In the genomic region with DNA sequence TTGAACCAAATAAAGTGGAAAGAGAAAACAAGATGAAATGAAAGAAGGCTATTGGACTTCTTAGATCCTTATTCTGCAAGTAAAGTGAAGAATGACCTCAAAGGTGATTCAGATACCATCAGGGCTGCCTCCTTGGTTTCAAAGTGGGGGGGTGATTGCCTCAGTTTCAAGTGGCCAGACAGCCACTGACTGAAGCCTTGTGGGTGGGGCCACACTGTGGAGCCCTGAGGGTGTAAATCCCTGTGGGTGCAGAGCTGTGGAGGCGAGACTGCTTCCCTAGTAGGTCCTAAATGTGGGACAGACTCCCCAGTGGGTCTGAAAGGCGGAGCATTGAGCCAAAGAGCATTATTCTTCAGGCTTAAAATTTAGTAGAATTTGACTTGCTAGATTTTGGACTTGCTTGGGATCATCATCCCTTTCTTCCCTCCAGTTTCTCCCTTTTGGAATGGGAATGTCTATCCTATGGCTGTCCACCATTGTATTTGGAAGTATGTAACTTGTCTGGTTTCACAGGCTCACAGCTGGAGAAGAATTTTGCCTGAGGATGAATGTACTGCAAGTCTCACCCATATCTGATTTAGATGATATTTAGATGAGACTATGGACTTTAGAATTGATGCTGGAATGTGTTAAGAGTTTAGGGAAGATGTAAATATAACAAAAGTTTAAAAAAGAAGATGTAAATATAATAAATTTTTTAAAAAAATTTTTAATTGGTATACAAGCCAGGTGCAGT, we compare ENCODE assay signal across 19 cellular contexts.
DNase-seq lines count a peak whose midpoint lies in the region; ATAC-seq and TF ChIP-seq lines count a peak whose summit lies in the region.
"Had no signal": no experiment of that assay in that cellular context is flagged by ENCODE, and none has a peak within 500 bp of the region (broad histone marks: within the 10 kb centered on the region; RNA-seq: fewer than 3 reads in every experiment).

No MANE protein-coding gene starts in this region.

- TF ChIP-seq CTCF in type B pancreatic cell (conservative IDR thresholded peaks at IDR 0.05) = no peak

- POLR2A ChIA-PET in activated CD4-positive, alpha-beta T cell treated with anti-CD3 and anti-CD28 coated beads, Interleukin-2, amount 10 ng/mL, durations not matched to agents 7 days and 5 days (lab: Charles Lee) = no interaction called here

- H3K4me1 Mint-ChIP-seq in activated CD4-positive, alpha-beta T cell treated with anti-CD3 and anti-CD28 coated beads, Interleukin-2, amount 10 ng/mL, durations not matched to agents 7 days and 5 days = peaks cover 10% of the 10 kb centered on the region
- H3K4me1 Mint-ChIP-seq in stimulated activated naive CD8-positive, alpha-beta T cell treated with anti-CD3 and anti-CD28 coated beads, Interleukin-15, amount 100 ng/mL, for 72 hours = peaks cover 8% of the 10 kb centered on the region
- H3K4me1 Mint-ChIP-seq in central memory CD8-positive, alpha-beta T cell = peaks cover 8% of the 10 kb centered on the region
- H3K4me1 Mint-ChIP-seq in type B pancreatic cell (ENCODE audit: unreplicated experiment) = peaks cover 16% of the 10 kb centered on the region

- no peak for ATAC-seq in stimulated activated naive CD8-positive, alpha-beta T cell treated with anti-CD3 and anti-CD28 coated beads, Interleukin-15, amount 100 ng/mL, for 72 hours
- no peak for ATAC-seq in stimulated activated naive CD8-positive, alpha-beta T cell treated with anti-CD3 and anti-CD28 coated beads, Interleukin-15, Interleukin-2, amounts not matched to agents 100 U/mL and 50 U/mL, for 24 hours
- ATAC-seq in central memory CD8-positive, alpha-beta T cell (replicated peaks; ENCODE audit: extremely low read depth, poor library complexity, severe bottlenecking) = no peak
- no peak for ATAC-seq in GM18520 (IDR thresholded peaks at IDR 0.05; ENCODE audit: unreplicated experiment)
- ATAC-seq: GM12878, PC-3 had no signal

- H3K9me3 Mint-ChIP-seq in activated CD4-positive, alpha-beta T cell treated with anti-CD3 and anti-CD28 coated beads, Interleukin-2, amount 10 ng/mL, durations not matched to agents 7 days and 5 days = peaks cover 6% of the 10 kb centered on the region
- H3K9me3 Mint-ChIP-seq in stimulated activated naive CD8-positive, alpha-beta T cell treated with anti-CD3 and anti-CD28 coated beads, Interleukin-15, amount 100 ng/mL, for 72 hours = peaks cover 9 to 11% of the 10 kb centered on the region in 2 donors
- H3K9me3 Mint-ChIP-seq in central memory CD8-positive, alpha-beta T cell = no peaks in the 10 kb centered on the region
- H3K9me3 Mint-ChIP-seq in type B pancreatic cell = peaks cover 10% of the 10 kb centered on the region

- peak overlapping the region; percentile 52 for H3K27ac Mint-ChIP-seq in activated CD4-positive, alpha-beta T cell treated with anti-CD3 and anti-CD28 coated beads, Interleukin-2, amount 10 ng/mL, durations not matched to agents 7 days and 5 days
- peak overlapping the region; percentile 28 to 31 for H3K27ac Mint-ChIP-seq in stimulated activated naive CD8-positive, alpha-beta T cell treated with anti-CD3 and anti-CD28 coated beads, Interleukin-15, amount 100 ng/mL, for 72 hours
- H3K27ac Mint-ChIP-seq in central memory CD8-positive, alpha-beta T cell (ENCODE audit: low read depth) = no peak overlapping the region
- peak overlapping the region; percentile 13 for H3K27ac Mint-ChIP-seq in type B pancreatic cell
- H3K27ac Mint-ChIP-seq: CD4-positive, alpha-beta T cell had no signal

- H3K27me3 Mint-ChIP-seq in activated CD4-positive, alpha-beta T cell treated with anti-CD3 and anti-CD28 coated beads, Interleukin-2, amount 10 ng/mL, durations not matched to agents 7 days and 5 days = peaks cover 6% of the 10 kb centered on the region
- H3K27me3 Mint-ChIP-seq in stimulated activated naive CD8-positive, alpha-beta T cell treated with anti-CD3 and anti-CD28 coated beads, Interleukin-15, amount 100 ng/mL, for 72 hours = peaks cover 17% of the 10 kb centered on the region
- peaks cover 34% of the 10 kb centered on the region for H3K27me3 Mint-ChIP-seq in central memory CD8-positive, alpha-beta T cell
- no peaks in the 10 kb centered on the region for H3K27me3 Mint-ChIP-seq in type B pancreatic cell
- H3K27me3 Mint-ChIP-seq: CD4-positive, alpha-beta T cell had no signal

- peaks cover 6% of the 10 kb centered on the region for H3K36me3 Mint-ChIP-seq in activated CD4-positive, alpha-beta T cell treated with anti-CD3 and anti-CD28 coated beads, Interleukin-2, amount 10 ng/mL, durations not matched to agents 7 days and 5 days (ENCODE audit: low read depth)
- no peaks in the 10 kb centered on the region for H3K36me3 Mint-ChIP-seq in central memory CD8-positive, alpha-beta T cell (ENCODE audit: insufficient read depth)
- no peaks in the 10 kb centered on the region for H3K36me3 Mint-ChIP-seq in type B pancreatic cell

- DNase-seq in activated CD4-positive, alpha-beta T cell treated with anti-CD3 and anti-CD28 coated beads, Interleukin-2, amount 10 ng/mL, durations not matched to agents 7 days and 5 days = no peak
- no peak for DNase-seq in activated CD4-positive, alpha-beta T cell treated with anti-CD3 and anti-CD28 coated beads, Interleukin-2, amount 50 U/mL, for 4 hours
- no peak for DNase-seq in stimulated activated naive CD8-positive, alpha-beta T cell treated with anti-CD3 and anti-CD28 coated beads, Interleukin-15, amount 100 ng/mL, for 72 hours
- DNase-seq in stimulated activated naive CD8-positive, alpha-beta T cell treated with anti-CD3 and anti-CD28 coated beads, Interleukin-15, Interleukin-2, amounts not matched to agents 100 U/mL and 50 U/mL, for 24 hours = no peak
- DNase-seq in central memory CD8-positive, alpha-beta T cell (ENCODE audit: low spot score in 2 of 2) = no peak
- DNase-seq in type B pancreatic cell (ENCODE audit: extremely low spot score, unreplicated experiment) (no peak), NCI-H1417 treated with DMSO at 0.1 percent for 48 hours (lab: John Stamatoyannopoulos, UW) (no peak)
- DNase-seq: CD4-positive, alpha-beta T cell; DMS153; KBM-7; NCI-H1417; NCI-H187 treated with DMSO at 0.1 percent for 48 hours; NCI-H2227 treated with DMSO at 0.1 percent for 48 hours; NCI-H524; NCI-H82; PC-3; RPMI8226 had no signal

- H3K4me3 Mint-ChIP-seq in activated CD4-positive, alpha-beta T cell treated with anti-CD3 and anti-CD28 coated beads, Interleukin-2, amount 10 ng/mL, durations not matched to agents 7 days and 5 days = no peak overlapping the region
- H3K4me3 Mint-ChIP-seq in stimulated activated naive CD8-positive, alpha-beta T cell treated with anti-CD3 and anti-CD28 coated beads, Interleukin-15, amount 100 ng/mL, for 72 hours = peak overlapping the region in 1 of 2 donors; percentile 3
- peak overlapping the region; percentile 23 for H3K4me3 Mint-ChIP-seq in central memory CD8-positive, alpha-beta T cell
- H3K4me3 Mint-ChIP-seq in type B pancreatic cell = peak overlapping the region; percentile 15
- H3K4me3 Mint-ChIP-seq: CD4-positive, alpha-beta T cell had no signal

- CTCF ChIA-PET in activated CD4-positive, alpha-beta T cell treated with anti-CD3 and anti-CD28 coated beads, Interleukin-2, amount 10 ng/mL, durations not matched to agents 7 days and 5 days (lab: Charles Lee) = interaction anchor here (0.7 kb wide), 1 partner anchor 90 kb away, joined by 3 read pairs; no protein-coding TSS in a partner anchor
